In the genomic region with DNA sequence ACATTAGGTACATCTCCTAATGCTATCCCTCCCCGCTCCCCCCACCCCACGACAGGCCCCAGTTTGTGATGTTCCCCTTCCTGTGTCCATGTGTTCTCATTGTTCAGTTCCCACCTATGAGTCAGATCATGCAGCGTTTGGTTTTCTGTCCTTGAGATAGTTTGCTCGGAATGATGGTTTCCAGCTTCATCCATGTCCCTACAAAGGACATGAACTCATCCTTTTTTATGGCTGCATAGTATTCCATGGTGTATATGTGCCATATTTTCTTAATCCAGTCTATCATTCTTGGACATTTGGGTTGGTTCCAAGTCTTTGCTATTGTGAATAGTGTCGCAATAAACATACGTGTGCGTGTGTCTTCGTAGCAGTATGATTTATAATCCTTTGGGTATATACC, we compare ENCODE assay signal across 2 cellular contexts. TPM values are rescaled to one million over a fixed set of nuclear protein-coding genes. Genes with fewer than 3 reads are reported as not detected.
DNase-seq lines count a peak whose midpoint lies in the region; ATAC-seq, FAIRE-seq and TF ChIP-seq lines count a peak whose summit lies in the region.
"Not testable (repeated sequence)": the region's sequence is repeated elsewhere in the genome, so short reads cannot be mapped to it uniquely, and the experiment has no call there.

No MANE protein-coding gene starts in this region.

- H4K20me1 ChIP-seq in K562 (replicated peaks; ENCODE audit: control insufficient read depth, insufficient read depth, low read length) = not testable (repeated sequence)

- H3K4me1 ChIP-seq in HEK293 (ENCODE audit: control insufficient read depth, insufficient read depth, low read length); K562 (replicated peaks in 1 of 2; ENCODE audit: control insufficient read depth in 2 of 2, insufficient read depth in 2 of 2, low read length in 2 of 2): not testable (repeated sequence)

- H3K4me3 ChIP-seq in HEK293 (ENCODE audit: low read depth, low read length); K562: not testable (repeated sequence)

- H3K27me3 ChIP-seq in K562 (ENCODE audit: control insufficient read depth in 2 of 2, insufficient read depth in 2 of 2, low read length in 2 of 2) = not testable (repeated sequence)

- not testable (repeated sequence) for TF ChIP-seq RAD21 in K562 (CRISPR knock-in tag; conservative IDR thresholded peaks at IDR 0.05 in 1 of 2, IDR thresholded peaks at IDR 0.05 in 1 of 2)

- TF ChIP-seq CTCF in HEK293 (tag by site-specific recombination; IDR thresholded peaks at IDR 0.05); K562 (IDR thresholded peaks at IDR 0.05 in 2 of 3, conservative IDR thresholded peaks at IDR 0.05 in 1 of 3; ENCODE audit: insufficient read depth in 2 of 3, low read depth in 1 of 3, low read length in 3 of 3): not testable (repeated sequence)

- not testable (repeated sequence) for H3K27ac ChIP-seq in HEK293 (ENCODE audit: extremely low read depth, low read depth, low read length); K562 (ENCODE audit: extremely low read depth, low read depth, low read length)

- not testable (repeated sequence) for H3K9me1 ChIP-seq in K562 (ENCODE audit: control insufficient read depth, insufficient read depth, low read length)

- CTCF ChIA-PET in HEK293 (lab: Yijun Ruan, JAX); K562 (lab: Yijun Ruan, JAX; ENCODE audit: low intra/inter-chr PET ratio): not testable (repeated sequence)

- H3K9me3 ChIP-seq in HEK293 (ENCODE audit: control insufficient read depth, insufficient read depth, low read depth, low read length); K562 (replicated peaks; ENCODE audit: control insufficient read depth, insufficient read depth, low read depth, low read length): not testable (repeated sequence)

- POLR2A ChIA-PET in HEK293 (lab: Yijun Ruan, JAX); K562 (lab: Yijun Ruan, JAX): not testable (repeated sequence)

- in situ Hi-C loops in K562 (cut with MboI) = not testable (repeated sequence)

- H3K36me3 ChIP-seq in HEK293 (ENCODE audit: control insufficient read depth in 2 of 2, insufficient read depth in 1 of 2, low read length in 2 of 2) (peaks cover 7 to 12% of the 10 kb centered on the region in 2 experiments; a peak in 2 of 3 replicates), K562 (ENCODE audit: control insufficient read depth, insufficient read depth, low read length) (peaks cover 16% of the 10 kb centered on the region; the same call in 2 of the 3 replicates)

- TF ChIP-seq EP300 in K562 (IDR thresholded peaks at IDR 0.05; ENCODE audit: low read length) = not testable (repeated sequence)

- FAIRE-seq in K562 (lab: Jason Lieb, UNC) = not testable (repeated sequence)

- not testable (repeated sequence) for H2AFZ ChIP-seq in K562 (ENCODE audit: low read depth, low read length)

- not testable (repeated sequence) for H3K9ac ChIP-seq in K562 (ENCODE audit: insufficient read depth in 1 of 2, low read depth in 2 of 2, low read length in 2 of 2)

- H3K79me2 ChIP-seq in K562 (ENCODE audit: control insufficient read depth, insufficient read depth, low read length) = not testable (repeated sequence)

- not testable (repeated sequence) for ATAC-seq in K562

- not testable (repeated sequence) for H3K4me2 ChIP-seq in K562 (ENCODE audit: insufficient read depth, low read length)

- not testable (repeated sequence) for DNase-seq in K562 (ENCODE audit: extremely low read depth in 1 of 4, low spot score in 3 of 4)

- not testable (repeated sequence) for TF ChIP-seq POLR2A in K562 (conservative IDR thresholded peaks at IDR 0.05)

- intact Hi-C loops in K562 (cut with micrococcal nuclease) = not testable (repeated sequence)

- WGBS in K562 (ENCODE audit: insufficient coverage, low coverage, missing lambda C conversion rate) = 96% methylated on average over 8 of the region's 8 CpGs

- BruUV-seq in K562 (replicated peaks; lab: Mats Ljungman, UMichigan) = not testable (repeated sequence)

TF ChIP-seq in HEK293, 187 proteins besides CTCF, POLR2A, EP300 and RAD21:
- peak; percentile 91 for TF ChIP-seq ZNF146 (tag by site-specific recombination; IDR thresholded peaks at IDR 0.05)

TF ChIP-seq in K562, 482 proteins besides CTCF, POLR2A, EP300 and RAD21:
- TF ChIP-seq BCOR (IDR thresholded peaks at IDR 0.05) (peak; percentile 42; the same call in 1 of the 2 replicates), KDM1A (IDR thresholded peaks at IDR 0.05) (0 out of 4 replicates have a peak, but pooled peaks of 1 of the 2 experiments have one; percentile 37), CEBPG (tag; conservative IDR thresholded peaks at IDR 0.05 in 1 of 2, IDR thresholded peaks at IDR 0.05 in 1 of 2) (0 out of 4 replicates have a peak, but pooled peaks of 1 of the 2 experiments have one; percentile 24), CEBPB (tag; IDR thresholded peaks at IDR 0.05) (peak; percentile 52; the same call in 1 of the 2 replicates), ZNF146 (CRISPR knock-in tag; IDR thresholded peaks at IDR 0.05; ENCODE audit: unreplicated experiment) (peak; percentile 86)
- not testable (repeated sequence) for TF ChIP-seq CEBPG (CRISPR knock-in tag; IDR thresholded peaks at IDR 0.05)

RNA-seq across cellular contexts. Expression of a gene that starts 17.6 kb away (rescaled TPM):
- 36.7 and 128 TPM in 2 replicates for total RNA-seq in K562 (2011; cell fraction: chromatin; rRNA removed; ENCODE audit: low replicate concordance)
- total RNA-seq in K562 (2011; cell fraction: nucleolus; rRNA removed) = 19.0 and 24.6 TPM in 2 replicates
- 40.8 and 65.7 TPM in 2 replicates for total RNA-seq in K562 (2011; cell fraction: nucleoplasm; rRNA removed)
- 22.5 and 26.1 TPM in 2 replicates for total RNA-seq in K562 (2014; rRNA removed)
- total RNA-seq in K562 (2014; rRNA removed; fragmentation: Illumina TruSeq; extraction: Trizol) = 62.5 and 66.7 TPM in 2 replicates
- 48.6 and 50.2 TPM in 2 replicates for total RNA-seq in K562 (2015; rRNA removed; fragmentation: Illumina TruSeq; extraction: Trizol)
- total RNA-seq in K562 (2021) = 30.1 and 30.4 TPM in 2 replicates
- 32.3 and 49.0 TPM in 2 replicates for polyA plus RNA-seq in K562 (2011; rRNA removed)
- 4.4 and 11.2 TPM in 2 replicates for polyA plus RNA-seq in K562 (2011; cell fraction: cytosol; rRNA removed)
- polyA plus RNA-seq in K562 (2011; cell fraction: nucleus; rRNA removed) = 32.5 and 42.6 TPM in 2 replicates
- 21.7 and 26.3 TPM in 2 replicates for polyA plus RNA-seq in K562 (2012)
- 36.0 and 43.4 TPM in 2 replicates for polyA plus RNA-seq in K562 (2014; fragmentation: Illumina TruSeq; extraction: Trizol)
- 10 to 100 TPM; 56.2 to 59.1 TPM for polyA plus RNA-seq in K562 (2014; fragmentation: Nextera tagmentation; extraction: Ambion mirVana)
- polyA plus RNA-seq in K562 (2014; rRNA removed) = 29.6 and 30.4 TPM in 2 replicates
- polyA minus RNA-seq in K562 (2011; rRNA and poly(A)+ RNA removed) = 59.5 and 64.2 TPM in 2 replicates
- 10.6 and 15.4 TPM in 2 replicates for polyA minus RNA-seq in K562 (2011; cell fraction: cytosol; rRNA and poly(A)+ RNA removed)
- polyA minus RNA-seq in K562 (2011; cell fraction: nucleus; rRNA and poly(A)+ RNA removed) = 44.7 and 66.6 TPM in 2 replicates

RNA-seq across cellular contexts. Expression of a gene that starts 17.7 kb away (rescaled TPM):
- total RNA-seq in K562 (2011; cell fraction: chromatin; rRNA removed; ENCODE audit: low replicate concordance) = 31.2 and 57.8 TPM in 2 replicates
- 12.5 and 13.3 TPM in 2 replicates for total RNA-seq in K562 (2011; cell fraction: nucleolus; rRNA removed)
- 32.1 and 42.8 TPM in 2 replicates for total RNA-seq in K562 (2011; cell fraction: nucleoplasm; rRNA removed)
- total RNA-seq in K562 (2014; rRNA removed) (68.2 and 72.2 TPM in 2 replicates), K562 (2014; rRNA removed; fragmentation: Illumina TruSeq; extraction: Trizol) (183 and 199 TPM in 2 replicates), K562 (2015; rRNA removed; fragmentation: Illumina TruSeq; extraction: Trizol) (135 and 144 TPM in 2 replicates), K562 (2021) (108 and 111 TPM in 2 replicates)
- polyA plus RNA-seq in K562 (2011; rRNA removed) (184 and 231 TPM in 2 replicates), K562 (2014; fragmentation: Illumina TruSeq; extraction: Trizol) (155 and 170 TPM in 2 replicates), K562 (2014; fragmentation: Nextera tagmentation; extraction: Ambion mirVana) (100 to 1,000 TPM; 355 to 429 TPM), K562 (2014; rRNA removed) (124 and 138 TPM in 2 replicates)
- polyA plus RNA-seq in K562 (2011; cell fraction: cytosol; rRNA removed) = 46.1 and 98.3 TPM in 2 replicates
- 20.3 and 45.3 TPM in 2 replicates for polyA plus RNA-seq in K562 (2011; cell fraction: nucleus; rRNA removed)
- 99.8 and 124 TPM in 2 replicates for polyA plus RNA-seq in K562 (2012)
- polyA minus RNA-seq in K562 (2011; rRNA and poly(A)+ RNA removed) = 156 and 162 TPM in 2 replicates
- polyA minus RNA-seq in K562 (2011; cell fraction: cytosol; rRNA and poly(A)+ RNA removed) = 39.5 and 43.5 TPM in 2 replicates
- 18.3 and 39.2 TPM in 2 replicates for polyA minus RNA-seq in K562 (2011; cell fraction: nucleus; rRNA and poly(A)+ RNA removed)
